In the genomic region with DNA sequence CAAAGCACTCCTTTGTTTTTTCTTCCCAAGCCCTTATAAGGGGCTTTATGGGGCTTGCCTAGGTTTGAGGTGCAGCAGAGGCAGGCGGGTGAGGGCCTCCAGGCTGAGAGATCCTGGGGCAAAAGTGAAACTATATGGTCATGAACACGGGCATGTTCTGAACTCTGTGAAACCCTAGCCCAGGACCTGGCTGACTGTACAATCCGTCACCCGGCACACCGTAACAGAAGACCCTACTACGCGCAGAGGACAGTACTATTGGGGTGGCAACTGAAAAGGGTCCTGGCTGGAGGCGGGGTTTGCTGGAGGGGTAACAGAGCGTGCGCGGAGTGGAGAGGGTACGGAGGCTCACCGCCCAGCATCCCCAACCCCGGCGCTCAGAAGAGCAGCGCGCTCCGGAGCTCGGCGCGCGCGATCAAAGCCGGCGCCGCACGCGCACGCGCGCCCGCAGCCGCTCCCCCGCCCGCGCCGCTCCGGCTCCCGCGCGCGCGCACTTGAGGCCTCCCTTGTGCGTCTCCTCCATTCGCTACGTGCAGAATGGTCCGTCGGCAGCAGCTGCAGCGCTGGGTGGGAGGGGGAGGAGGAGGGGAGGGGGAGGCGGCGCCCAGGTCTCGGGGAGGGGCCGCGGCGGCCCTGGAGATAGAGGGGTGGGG, we compare ENCODE assay signal across 8 cellular contexts. TPM values are rescaled to one million over a fixed set of nuclear protein-coding genes. Genes with fewer than 3 reads are reported as not detected.
A peak's percentile ranks its signal among the peaks of the same experiment; 100 is the strongest.
DNase-seq lines count a peak whose midpoint lies in the region; ATAC-seq and TF ChIP-seq lines count a peak whose summit lies in the region.

No MANE protein-coding gene starts in this region.

- peak overlapping the region; percentile 70 for H3K9ac ChIP-seq in muscle layer of colon (ENCODE audit: low read length)

- no peaks in the 10 kb centered on the region for H3K9me3 Mint-ChIP-seq in endothelial cell (ENCODE audit: unreplicated experiment)

- H3K36me3 Mint-ChIP-seq in endothelial cell (ENCODE audit: low read depth, unreplicated experiment) = no peaks in the 10 kb centered on the region

- peaks cover 11% of the 10 kb centered on the region for H3K27me3 Mint-ChIP-seq in endothelial cell (ENCODE audit: unreplicated experiment)

- no peaks in the 10 kb centered on the region for H3K36me3 ChIP-seq in muscle layer of colon (ENCODE audit: insufficient read depth, low read length)

- H3K27ac ChIP-seq in muscle layer of colon (ENCODE audit: low read depth, low read length) (peak overlapping the region; percentile 57), caudate nucleus (ENCODE audit: low read depth, low read length) (no peak overlapping the region)

- TF ChIP-seq CTCF in endothelial cell (IDR thresholded peaks at IDR 0.05; ENCODE audit: unreplicated experiment) = no peak

- H3K4me3 ChIP-seq in muscle layer of colon (ENCODE audit: low read depth in 1 of 2, low read length in 2 of 2) = peak overlapping the region; percentile 50 to 66

- peak overlapping the region; percentile 89 for H3K4me3 Mint-ChIP-seq in endothelial cell (ENCODE audit: unreplicated experiment)

- ATAC-seq in GM19372 (IDR thresholded peaks at IDR 0.05; ENCODE audit: low read depth, unreplicated experiment) (peak; percentile 46), HG03558 (IDR thresholded peaks at IDR 0.05; ENCODE audit: extremely low read depth, unreplicated experiment) (peak; percentile 31)

- H3K9me3 ChIP-seq in muscle layer of colon (ENCODE audit: low read length) = no peaks in the 10 kb centered on the region

- peaks cover 0 to 15% of the 10 kb centered on the region in 2 donors for H3K27me3 ChIP-seq in muscle layer of colon (ENCODE audit: control insufficient read depth in 1 of 2, insufficient read depth in 2 of 2, low read length in 2 of 2)

- H3K4me1 Mint-ChIP-seq in endothelial cell (ENCODE audit: unreplicated experiment) = peaks cover 17% of the 10 kb centered on the region

- peaks cover 22% of the 10 kb centered on the region for H3K4me1 ChIP-seq in muscle layer of colon (ENCODE audit: insufficient read depth, low read length)

- peak overlapping the region; percentile 25 for H3K27ac Mint-ChIP-seq in endothelial cell (ENCODE audit: unreplicated experiment)

- peak; percentile 95 for DNase-seq in AG08395 (ENCODE audit: low spot score)
- peak; percentile 93 to 94 for DNase-seq in activated CD4-positive, alpha-beta T cell treated with anti-CD3 and anti-CD28 coated beads, Interleukin-2, amount 50 U/mL, for 48 hours
- DNase-seq in endothelial cell (ENCODE audit: low spot score) = peak; percentile 82
- DNase-seq in stimulated activated CD8-positive, alpha-beta memory T cell treated with anti-CD3 and anti-CD28 coated beads, Interleukin-7, amount 100 ng/mL, for 4 hours (ENCODE audit: low read depth in 2 of 2) = peak; percentile 33 to 59
- DNase-seq in caudate nucleus (lab: John Stamatoyannopoulos, UW) = no peak

RNA-seq across cellular contexts. Expression of gene MRPL14, which starts 54.2 kb away (rescaled TPM):
- 30.3 TPM for total RNA-seq in endothelial cell (ENCODE audit: unreplicated experiment)

RNA-seq across cellular contexts. Expression of gene TMEM63B, which starts 54.3 kb away (rescaled TPM):
- 33.4 TPM for total RNA-seq in endothelial cell (ENCODE audit: unreplicated experiment)

Comparison
In these comparisons a context has a peak if more than half of its experiments do, and no peak if none do; other contexts are left out.
1. DNase-seq: peak in AG08395 (single experiment), activated CD4-positive, alpha-beta T cell treated with anti-CD3 and anti-CD28 coated beads, Interleukin-2, amount 50 U/mL, for 48 hours (2 of 2), endothelial cell (single experiment) and stimulated activated CD8-positive, alpha-beta memory T cell treated with anti-CD3 and anti-CD28 coated beads, Interleukin-7, amount 100 ng/mL, for 4 hours (2 of 2); none in caudate nucleus (0 of 61).